ENCODE assay signal across 22 cellular contexts in genomic region chr1:78049396-78049795, GRCh38. TPM values are rescaled to one million over a fixed set of nuclear protein-coding genes. Genes with fewer than 3 reads are reported as not detected.
A peak's percentile ranks its signal among the peaks of the same experiment; 100 is the strongest.
DNase-seq lines count a peak whose midpoint lies in the region; ATAC-seq and TF ChIP-seq lines count a peak whose summit lies in the region.
"Had no signal": no experiment of that assay in that cellular context is flagged by ENCODE, and none has a peak within 500 bp of the region (broad histone marks: within the 10 kb centered on the region; RNA-seq: fewer than 3 reads in every experiment).

No MANE protein-coding gene starts in this region.

- H3K4me1 ChIP-seq in heart right ventricle: peaks cover 0 to 73% (median 45%) of the 10 kb centered on the region in 9 donors
- peaks cover 0 to 35% of the 10 kb centered on the region in 2 donors for H3K4me1 ChIP-seq in right atrium auricular region
- H3K4me1 ChIP-seq in spleen: peaks cover 5 to 52% (median 34%) of the 10 kb centered on the region in 6 donors
- H3K4me1 ChIP-seq: BE2C had no signal

- ATAC-seq in Right ventricle myocardium inferior (peak; percentile 45), left cardiac atrium (no peak), heart right ventricle (peak in 5 of 8 donors; percentile 12 to 57 (median 39))
- ATAC-seq: GM12878 had no signal

- WGBS in heart right ventricle, 2 donors: 59 to 69% methylated on average over 4 of the region's 4 CpGs
- 85 to 95% (median 92%) methylated on average over 4 of the region's 4 CpGs for WGBS in spleen, 5 donors

- intact Hi-C loops in Right ventricle myocardium inferior (cut with DNase I) (loop anchor here (5.0 kb wide), 1 partner anchor 63 kb away; no protein-coding TSS in a partner anchor), left cardiac atrium (cut with DNase I) (loop anchor here in 1 of 2 donors (5.0 kb wide), 2 partner anchors 53 to 72 kb away; partner anchors contain the start of gene FUBP1), heart right ventricle (cut with DNase I) (loop anchor here in 6 of 10 donors (5.0 to 10.0 kb wide), 6 partner anchors 42 to 75 kb away; partner anchors contain the start of genes DNAJB4 (in 1 of the 6) and FUBP1 (in 1 of the 6)), spleen (cut with DNase I; ENCODE audit: low total_unique reads) (loop anchor here (10.0 kb wide), 1 partner anchor 55 kb away; no protein-coding TSS in a partner anchor)

- H3K27me3 ChIP-seq in heart right ventricle (peaks cover 0 to 33% (median 0%) of the 10 kb centered on the region in 7 donors), right atrium auricular region (no peaks in the 10 kb centered on the region), spleen (replicated peaks in 1 of 7) (peaks cover 0 to 42% (median 21%) of the 10 kb centered on the region in 7 donors)
- H3K27me3 ChIP-seq: BLaER1 treated with 17β-estradiol and CSF1 and Interleukin-3, amounts not matched to agents 10 nM and 100 nM had no signal

- TF ChIP-seq POLR2A in spleen (IDR thresholded peaks at IDR 0.05): no peak

- H3K27ac ChIP-seq in heart right ventricle: peak overlapping the region in 7 of 10 donors; percentile 2 to 88 (median 33)
- H3K27ac ChIP-seq in right atrium auricular region: peak overlapping the region in 1 of 2 donors; percentile 58
- H3K27ac ChIP-seq in spleen: peak overlapping the region in 7 of 8 donors; percentile 16 to 94 (median 84)
- H3K27ac ChIP-seq: 22Rv1; BLaER1 treated with 17β-estradiol and CSF1 and Interleukin-3, amounts not matched to agents 10 nM and 100 nM; GM23248 had no signal

- peak; percentile 32 for DNase-seq in DMS 273 (lab: John Stamatoyannopoulos, UW; ENCODE audit: unreplicated experiment)
- DNase-seq in DMS 273 treated with DMSO at 0.1 percent for 48 hours (lab: John Stamatoyannopoulos, UW): no peak
- DNase-seq in Right ventricle myocardium inferior (ENCODE audit: missing footprints): no peak
- DNase-seq in left cardiac atrium: no peak
- DNase-seq in heart right ventricle: no peak
- no peak for DNase-seq in right atrium auricular region (ENCODE audit: low spot score)
- no peak for DNase-seq in spleen
- DNase-seq in DMS53 (lab: John Stamatoyannopoulos, UW): no peak
- DNase-seq: BE2C; CD4-positive, alpha-beta T cell; CD8-positive, alpha-beta memory T cell; DMS153; DMS79; EL; GDM1; GM23248; H7; HCEC 1CT had no signal

- H3K36me3 ChIP-seq in heart right ventricle: no peaks in the 10 kb centered on the region
- no peaks in the 10 kb centered on the region for H3K36me3 ChIP-seq in right atrium auricular region
- H3K36me3 ChIP-seq in spleen: no peaks in the 10 kb centered on the region
- H3K36me3 ChIP-seq: BE2C; BLaER1 treated with 17β-estradiol and CSF1 and Interleukin-3, amounts not matched to agents 10 nM and 100 nM had no signal

- no peak overlapping the region for H3K4me3 ChIP-seq in heart right ventricle
- H3K4me3 ChIP-seq in right atrium auricular region: no peak overlapping the region
- H3K4me3 ChIP-seq in spleen: peak overlapping the region in 1 of 8 donors; percentile 82
- H3K4me3 ChIP-seq: BLaER1 treated with 17β-estradiol and CSF1 and Interleukin-3, amounts not matched to agents 10 nM and 100 nM; GM12878; GM23248 had no signal

- TF ChIP-seq CTCF in heart right ventricle (IDR thresholded peaks at IDR 0.05) (no peak), right atrium auricular region (IDR thresholded peaks at IDR 0.05) (no peak), spleen (IDR thresholded peaks at IDR 0.05 in 8 of 11, conservative IDR thresholded peaks at IDR 0.05 in 3 of 11) (no peak)

- H3K9me3 ChIP-seq in heart right ventricle (no peaks in the 10 kb centered on the region), right atrium auricular region (no peaks in the 10 kb centered on the region), spleen (no peaks in the 10 kb centered on the region)
- H3K9me3 ChIP-seq: BE2C had no signal

RNA-seq across cellular contexts. Expression of gene GIPC2, which starts 3.6 kb away (rescaled TPM):
- total RNA-seq in Right ventricle myocardium inferior (2.5 TPM), left cardiac atrium (1 to 10 TPM; 1.9 to 3.1 TPM), heart right ventricle (1 to 10 TPM; 1.3 to 7.4 (median 3.7) TPM), right atrium auricular region (1 to 10 TPM; 1.5 to 2.3 TPM), spleen (10 to 100 TPM; 27.9 to 49.9 (median 43.7) TPM)
- polyA plus RNA-seq in heart right ventricle (1 to 10 TPM; 1.8 to 2.9 TPM), spleen (10 to 100 TPM in 2 of 3 donors, 1 to 10 TPM in 1; 5.5 to 26.4 (median 11.8) TPM)
- total RNA-seq: CD4-positive, alpha-beta T cell had no signal
- polyA plus RNA-seq: CD14-positive monocyte had no signal

RNA-seq across cellular contexts. Expression of gene DNAJB4, which starts 44.7 kb away (rescaled TPM):
- total RNA-seq in Right ventricle myocardium inferior (88.0 TPM), left cardiac atrium (100 to 1,000 TPM in 1 of 2 donors, 10 to 100 TPM in 1; 78.6 to 105 TPM), heart right ventricle (100 to 1,000 TPM in 6 of 10 donors, 10 to 100 TPM in 4; 72.4 to 178 (median 141) TPM), right atrium auricular region (10 to 100 TPM; 60.9 to 83.6 TPM), spleen (10 to 100 TPM; 39.9 to 66.2 (median 57.9) TPM)
- polyA plus RNA-seq in heart right ventricle (10 to 100 TPM; 38.5 to 58.8 TPM), spleen (10 to 100 TPM; 10.5 to 29.5 (median 11.4) TPM)

Comparison
In these comparisons a context has a peak if more than half of its experiments do, and no peak if none do; other contexts are left out.
1. ATAC-seq: peak in Right ventricle myocardium inferior (single experiment) and heart right ventricle (5 of 8); none in left cardiac atrium (0 of 2).